ENCODE assay signal across 1 cellular context in genomic region chrX:125398959-125399440, GRCh38.
TF ChIP-seq lines count a peak whose summit lies in the region.

No MANE protein-coding gene starts in this region.

TF ChIP-seq in K562, 482 proteins besides CTCF, POLR2A, EP300 and RAD21 (continued from another document and continues in another):
- TF ChIP-seq RREB1 (CRISPR knock-in tag; IDR thresholded peaks at IDR 0.05) (no peak), CREM (IDR thresholded peaks at IDR 0.05; ENCODE audit: low read depth) (peak; percentile 46), TBL1XR1 (IDR thresholded peaks at IDR 0.05; ENCODE audit: low read length in 2 of 2) (peak; percentile 33 to 80; a peak in 2 of 4 replicates), EP400 (IDR thresholded peaks at IDR 0.05) (peak; percentile 34; the same call in 1 of the 2 replicates), KDM1A (IDR thresholded peaks at IDR 0.05) (peak; percentile 92 to 93), MLLT1 (IDR thresholded peaks at IDR 0.05) (peak in 1 of 2 experiments; percentile 71; a peak in 1 of 4 replicates), MITF (IDR thresholded peaks at IDR 0.05) (peak; percentile 31; the same call in 1 of the 2 replicates), GTF2F1 (IDR thresholded peaks at IDR 0.05; ENCODE audit: low read depth, low read length) (no peak), RBM17 (IDR thresholded peaks at IDR 0.05; ENCODE audit: borderline replicate concordance, low read depth, low read length) (no peak), NFIC (IDR thresholded peaks at IDR 0.05) (peak; percentile 77), GATA2 (CRISPR knock-in tag; IDR thresholded peaks at IDR 0.05) (peak; percentile 76), ZZZ3 (IDR thresholded peaks at IDR 0.05) (no peak), NFIX (CRISPR knock-in tag; IDR thresholded peaks at IDR 0.05; ENCODE audit: low read depth) (no peak), DMBX1 (CRISPR knock-in tag; IDR thresholded peaks at IDR 0.05; ENCODE audit: borderline replicate concordance) (peak; percentile 72; the same call in 1 of the 2 replicates), ZNF197 (CRISPR knock-in tag; IDR thresholded peaks at IDR 0.05; ENCODE audit: low read depth) (peak; percentile 62; the same call in 1 of the 2 replicates), U2AF2 (optimal IDR thresholded peaks at IDR 0.05; ENCODE audit: low read depth, low read length) (no peak), KDM5B (IDR thresholded peaks at IDR 0.05; ENCODE audit: insufficient replicate concordance, low read depth, low read length) (no peak), GATAD2B (IDR thresholded peaks at IDR 0.05; ENCODE audit: borderline replicate concordance) (peak; percentile 21; the same call in 1 of the 2 replicates), ZNF280A (IDR thresholded peaks at IDR 0.05; ENCODE audit: low read depth, partially characterized antibody) (no peak), SMARCE1 (IDR thresholded peaks at IDR 0.05) (peak; percentile 81), ARNT (IDR thresholded peaks at IDR 0.05) (peak; percentile 49 to 71; a peak in 2 of 4 replicates), ZNF134 (CRISPR knock-in tag; conservative IDR thresholded peaks at IDR 0.05) (no peak), MTA1 (IDR thresholded peaks at IDR 0.05; ENCODE audit: borderline replicate concordance) (peak; percentile 26; the same call in 1 of the 2 replicates), TAL1 (IDR thresholded peaks at IDR 0.05) (peak; percentile 92), ZNF12 (CRISPR knock-in tag; IDR thresholded peaks at IDR 0.05) (no peak), TCF15 (CRISPR knock-in tag; IDR thresholded peaks at IDR 0.05) (0 out of 2 replicates have a peak, but pooled peaks have one; percentile 12), FOXK2 (conservative IDR thresholded peaks at IDR 0.05 in 1 of 2, IDR thresholded peaks at IDR 0.05 in 1 of 2; ENCODE audit: low read depth in 2 of 2) (0 out of 4 replicates have a peak, but pooled peaks of 1 of the 2 experiments have one; percentile 29), PHTF2 (CRISPR knock-in tag; IDR thresholded peaks at IDR 0.05) (no peak), SMAD4 (CRISPR knock-in tag; conservative IDR thresholded peaks at IDR 0.05) (peak; percentile 70; the same call in 1 of the 2 replicates), SMARCA4 (IDR thresholded peaks at IDR 0.05) (peak; percentile 89), SOX6 (IDR thresholded peaks at IDR 0.05) (peak; percentile 88), MYNN (IDR thresholded peaks at IDR 0.05) (0 out of 2 replicates have a peak, but pooled peaks have one; percentile 53), MYNN (CRISPR knock-in tag; IDR thresholded peaks at IDR 0.05) (no peak), ZNF395 (CRISPR knock-in tag; IDR thresholded peaks at IDR 0.05) (peak; percentile 82), CBX5 (IDR thresholded peaks at IDR 0.05; ENCODE audit: borderline replicate concordance, low read depth) (0 out of 2 replicates have a peak, but pooled peaks have one; percentile 19), ETS1 (conservative IDR thresholded peaks at IDR 0.05; ENCODE audit: control insufficient read depth, low read depth, low read length) (no peak), CEBPG (CRISPR knock-in tag; IDR thresholded peaks at IDR 0.05) (no peak), CEBPG (tag; conservative IDR thresholded peaks at IDR 0.05 in 1 of 2, IDR thresholded peaks at IDR 0.05 in 1 of 2) (no peak), EHMT2 (IDR thresholded peaks at IDR 0.05) (no peak), CUX1 (CRISPR knock-in tag; IDR thresholded peaks at IDR 0.05) (no peak)
